In genomic region chr10:36602374-36602773, GRCh38 we compare ENCODE assay signal across 19 cellular contexts.
DNase-seq lines count a peak whose midpoint lies in the region; FAIRE-seq and TF ChIP-seq lines count a peak whose summit lies in the region.
"Had no signal": no experiment of that assay in that cellular context is flagged by ENCODE, and none has a peak within 500 bp of the region (broad histone marks: within the 10 kb centered on the region; RNA-seq: fewer than 3 reads in every experiment).

No MANE protein-coding gene starts in this region.

- H2AK5ac ChIP-seq in H1 (ENCODE audit: low read depth, low read length): no peak overlapping the region

- peak; percentile 11 for DNase-seq in Daoy (ENCODE audit: low read depth)
- peak; percentile 68 for DNase-seq in RPMI7951 (ENCODE audit: low read depth)
- DNase-seq in H1 (ENCODE audit: low read depth in 1 of 2, low spot score in 2 of 2): no peak
- DNase-seq in pulmonary artery endothelial cell (ENCODE audit: low read depth, low spot score): peak; percentile 17
- no peak for DNase-seq in AML-193 (lab: John Stamatoyannopoulos, UW)
- no peak for DNase-seq in NCI-H524 treated with DMSO at 0.1 percent for 48 hours (lab: John Stamatoyannopoulos, UW)
- no peak for DNase-seq in HuH-7.5 (ENCODE audit: low spot score)
- DNase-seq in SHP77 treated with DMSO at 0.1 percent for 48 hours (lab: John Stamatoyannopoulos, UW): no peak
- DNase-seq: CD4-positive, alpha-beta memory T cell; heart right ventricle; mucosa of descending colon; NCI-H187 treated with DMSO at 0.1 percent for 48 hours; NCI-H526 treated with DMSO at 0.1 percent for 48 hours; nucleus accumbens; Peyer's patch; T-cell had no signal

- H3K18ac ChIP-seq in H1 (ENCODE audit: extremely low read depth, low read length): no peak overlapping the region

- H2BK120ac ChIP-seq in H1 (replicated peaks; ENCODE audit: low read depth, low read length): no peak overlapping the region

- no peak for TF ChIP-seq POLR2A in H1 (IDR thresholded peaks at IDR 0.05; ENCODE audit: control extremely low read depth in 1 of 2, low read depth in 2 of 2, low read length in 2 of 2)

- H3K27me3 ChIP-seq in H1 (replicated peaks in 1 of 4; ENCODE audit: control insufficient read depth in 3 of 4, extremely low read depth in 1 of 4, insufficient read depth in 3 of 4, low read length in 3 of 4): no peaks in the 10 kb centered on the region
- H3K27me3 ChIP-seq: cardiac muscle cell, heart right ventricle, Peyer's patch had no signal

- H3K23me2 ChIP-seq in H1 (ENCODE audit: low read depth, low read length): no peaks in the 10 kb centered on the region

- no peak overlapping the region for H3K4me3 ChIP-seq in H1 (ENCODE audit: extremely low read depth in 1 of 4, insufficient read depth in 2 of 4, low read depth in 3 of 4, low read length in 4 of 4)
- H3K4me3 ChIP-seq: cardiac muscle cell, heart right ventricle, mucosa of descending colon, Peyer's patch had no signal

- TF ChIP-seq RAD21 in H1 (IDR thresholded peaks at IDR 0.05 in 1 of 2, conservative IDR thresholded peaks at IDR 0.05 in 1 of 2; ENCODE audit: low read depth in 2 of 2, low read length in 2 of 2): no peak

- no peak overlapping the region for H3K4me2 ChIP-seq in H1 (ENCODE audit: insufficient read depth in 1 of 2, low read depth in 2 of 2, low read length in 2 of 2)
- H3K4me2 ChIP-seq: KMS-11 had no signal

- no peaks in the 10 kb centered on the region for H3K36me3 ChIP-seq in H1 (ENCODE audit: control insufficient read depth in 2 of 4, insufficient read depth in 4 of 4, low read length in 3 of 4)
- H3K36me3 ChIP-seq: cardiac muscle cell, heart right ventricle, Peyer's patch had no signal

- no peaks in the 10 kb centered on the region for H3K79me1 ChIP-seq in H1 (ENCODE audit: low read depth, low read length)

- no peak overlapping the region for H2BK5ac ChIP-seq in H1 (ENCODE audit: low read depth, low read length)

- no peak overlapping the region for H3K14ac ChIP-seq in H1 (ENCODE audit: insufficient read length)

- H3K27ac ChIP-seq in H1 (ENCODE audit: low read depth, low read length): no peak overlapping the region
- H3K27ac ChIP-seq: cardiac muscle cell, heart right ventricle, KMS-11, Peyer's patch had no signal

- no peak overlapping the region for H3K4ac ChIP-seq in H1 (replicated peaks; ENCODE audit: insufficient read length, low read depth, low read length)

- no peak overlapping the region for H2BK12ac ChIP-seq in H1 (ENCODE audit: low read depth, low read length)

- H3K23ac ChIP-seq in H1 (ENCODE audit: insufficient read length): no peak overlapping the region

- CTCF ChIA-PET in H1 (lab: Charles Lee; ENCODE audit: partially characterized antibody): no interaction called here

- H3K56ac ChIP-seq in H1 (replicated peaks; ENCODE audit: insufficient read length, low read depth, low read length): no peak overlapping the region

- H3K4me1 ChIP-seq in H1 (replicated peaks in 1 of 4; ENCODE audit: control insufficient read depth in 3 of 4, insufficient read depth in 4 of 4, low read length in 3 of 4): no peaks in the 10 kb centered on the region
- H3K4me1 ChIP-seq: heart right ventricle, Peyer's patch had no signal

- H3K9me3 ChIP-seq in H1 (ENCODE audit: insufficient read depth in 2 of 2, low read depth in 1 of 2, low read length in 1 of 2): no peaks in the 10 kb centered on the region
- H3K9me3 ChIP-seq: heart right ventricle, Peyer's patch had no signal

- TF ChIP-seq CTCF in H1 (IDR thresholded peaks at IDR 0.05; ENCODE audit: control extremely low read depth in 1 of 3, insufficient read depth in 1 of 3, low read depth in 1 of 3, low read length in 3 of 3): no peak

- TF ChIP-seq EP300 in H1 (IDR thresholded peaks at IDR 0.05; ENCODE audit: borderline replicate concordance in 1 of 2, low read depth in 2 of 2, low read length in 2 of 2): no peak

- no peak overlapping the region for H4K5ac ChIP-seq in H1 (ENCODE audit: insufficient read length, low read depth, low read length)

- no peak overlapping the region for H2BK15ac ChIP-seq in H1 (ENCODE audit: low read length)

- POLR2A ChIA-PET in H1 (lab: Charles Lee; ENCODE audit: partially characterized antibody): no interaction called here

- no peak overlapping the region for H4K8ac ChIP-seq in H1 (ENCODE audit: extremely low read depth, insufficient read depth, low read length)

- FAIRE-seq in H1 (lab: Jason Lieb, UNC): no peak
- FAIRE-seq: GM12892 had no signal

- no peak overlapping the region for H4K91ac ChIP-seq in H1 (replicated peaks; ENCODE audit: insufficient read length, low read length)

- 97% methylated on average over 4 of the region's 4 CpGs; no CpG with 5 or more reads in 1 of the 2 experiments for WGBS in H1 (ENCODE audit: extremely low coverage in 1 of 2, insufficient coverage in 1 of 2, insufficient read length in 1 of 2, insufficient replicate concordance in 2 of 2, low coverage in 1 of 2, low lambda C conversion rate in 2 of 2, missing lambda C conversion rate in 1 of 2), 2 experiments

- no peak overlapping the region for H2BK20ac ChIP-seq in H1 (ENCODE audit: low read length)

- no peaks in the 10 kb centered on the region for H3K79me2 ChIP-seq in H1 (ENCODE audit: control insufficient read depth in 1 of 2, insufficient read depth in 2 of 2, low read length in 2 of 2)

- 0 out of 2 replicates have a peak overlapping the region, but pooled peaks have one; percentile 22 for H2AFZ ChIP-seq in H1 (ENCODE audit: low read length)

- no peak overlapping the region for H3K9ac ChIP-seq in H1 (replicated peaks in 1 of 4; ENCODE audit: extremely low read depth in 1 of 4, low read depth in 3 of 4, low read length in 3 of 4)
- H3K9ac ChIP-seq: KMS-11 had no signal

- no peaks in the 10 kb centered on the region for H4K20me1 ChIP-seq in H1 (replicated peaks in 1 of 2; ENCODE audit: control insufficient read depth in 1 of 2, insufficient read depth in 2 of 2, low read length in 2 of 2)

TF ChIP-seq in H1, 55 proteins besides CTCF, POLR2A, EP300 and RAD21:
- TF ChIP-seq CHD2 (IDR thresholded peaks at IDR 0.05; ENCODE audit: low read length): no peak
- no peak for TF ChIP-seq SP4 (IDR thresholded peaks at IDR 0.05; ENCODE audit: low read length)

Comparison
In these comparisons a context has a peak if more than half of its experiments do, and no peak if none do; other contexts are left out.
1. DNase-seq: peak in Daoy (single experiment), RPMI7951 (single experiment) and pulmonary artery endothelial cell (single experiment); none in H1 (0 of 2), AML-193 (0 of 2), NCI-H524 treated with DMSO at 0.1 percent for 48 hours (single experiment), HuH-7.5 (single experiment) and SHP77 treated with DMSO at 0.1 percent for 48 hours (single experiment).